Comparison of ENCODE assay signal across 8 cellular contexts in the genomic region with DNA sequence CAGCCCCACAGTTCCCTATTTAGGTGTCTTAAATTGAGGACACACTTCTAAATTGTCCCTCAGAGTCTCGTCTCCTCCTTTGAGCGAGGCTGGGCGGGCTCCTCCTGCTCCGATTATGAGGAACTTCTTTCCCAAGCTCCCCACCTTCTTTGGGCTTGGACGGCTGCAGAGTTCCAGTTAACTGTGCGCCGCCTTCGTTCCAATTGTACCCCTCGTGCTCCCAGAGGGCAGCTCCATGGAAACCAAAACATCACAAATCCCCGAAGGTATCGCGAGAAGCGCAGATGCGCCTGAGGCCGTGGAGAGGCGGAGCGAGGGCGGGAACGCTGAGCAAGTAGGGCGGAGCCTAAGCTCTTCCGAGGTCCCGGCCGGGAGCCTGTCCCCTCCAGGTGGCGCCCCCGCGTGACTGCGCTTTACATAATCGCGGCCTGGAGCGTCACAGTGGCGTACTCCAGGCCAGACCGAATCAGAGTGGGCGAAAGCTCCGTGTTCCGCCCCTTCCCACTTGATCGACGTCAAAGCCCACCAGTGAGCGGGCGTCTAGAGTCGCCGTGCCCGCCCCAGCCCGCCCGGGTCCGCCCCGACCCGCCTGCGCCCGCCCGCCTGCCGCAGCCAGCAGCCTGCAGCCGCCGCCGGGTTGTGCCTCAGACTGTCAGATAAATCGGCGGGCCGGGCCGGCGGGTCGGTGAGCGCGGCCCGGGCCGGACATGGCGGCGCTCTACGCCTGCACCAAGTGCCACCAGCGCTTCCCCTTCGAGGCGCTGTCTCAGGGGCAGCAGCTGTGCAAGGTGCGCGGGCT. TPM values are rescaled to one million over a fixed set of nuclear protein-coding genes. Genes with fewer than 3 reads are reported as not detected.
DNase-seq lines count a peak whose midpoint lies in the region; ATAC-seq, FAIRE-seq and TF ChIP-seq lines count a peak whose summit lies in the region.

A gene (plus strand): TSS at position 588 of the 799 bp plus-strand sequence. CDS start 120 bp downstream, at position 708.

- H3K79me2 ChIP-seq in HepG2 (ENCODE audit: insufficient read depth, low read length), result peaks cover 7% of the 10 kb centered on the region

- intact Hi-C loops in CD4-positive, alpha-beta T cell (cut with DNase I, micrococcal nuclease), result loop anchor here (1.0 to 10.0 kb wide), 8 partner anchors 47 to 493 kb away; a partner anchor contains a TSS
- intact Hi-C loops in HepG2 (cut with micrococcal nuclease; ENCODE audit: unreplicated experiment), result loop anchor here (2.0 kb wide), 1 partner anchor 47 kb away; a partner anchor contains a TSS

- H3K9me3 ChIP-seq in CD4-positive, alpha-beta T cell (ENCODE audit: control insufficient read depth, low read length), result no peaks in the 10 kb centered on the region
- H3K9me3 ChIP-seq in HepG2 (ENCODE audit: low read length), result no peaks in the 10 kb centered on the region

- H3K4me1 ChIP-seq in HepG2 (ENCODE audit: insufficient read depth, low read length), result peaks cover 33% of the 10 kb centered on the region

- H3K27ac ChIP-seq in CD4-positive, alpha-beta T cell (ENCODE audit: low read depth, low read length), result peak within 1 kb of the TSS; percentile 82
- H3K27ac ChIP-seq in HepG2 (ENCODE audit: extremely low read length, insufficient read depth, low read length), result peak within 1 kb of the TSS; percentile 99

- CTCF ChIA-PET in CD4-positive, alpha-beta T cell (lab: Charles Lee), result interaction anchor here (0.6 to 2.8 kb wide), 15 partner anchors 10 to 628 kb away, joined by 3 to 44 read pairs (median 4); a partner anchor contains a TSS
- CTCF ChIA-PET in HepG2 (lab: Yijun Ruan, JAX; ENCODE audit: low intra/inter-chr PET ratio, low total read pairs), result interaction anchor here (0.6 kb wide), 1 partner anchor 117 kb away, joined by 3 read pairs; no protein-coding TSS in a partner anchor

- 12% methylated on average over 14 of the region's 72 CpGs for WGBS in HepG2 (ENCODE audit: low lambda C conversion rate)

- TF ChIP-seq EP300 in HepG2 (IDR thresholded peaks at IDR 0.05; ENCODE audit: low read depth in 2 of 2, low read length in 2 of 2) (peak in 1 of 2 experiments; percentile 31; a peak in 1 of 4 replicates), HepG2 (CRISPR knock-in tag; IDR thresholded peaks at IDR 0.05; ENCODE audit: borderline replicate concordance) (peak; percentile 29; the same call in 1 of the 2 replicates)

- POLR2A ChIA-PET in CD4-positive, alpha-beta T cell (lab: Charles Lee), result interaction anchor here (0.7 to 1.9 kb wide), 31 partner anchors 12 to 1457 kb away, joined by 3 to 58 read pairs (median 4); a partner anchor contains a TSS
- POLR2A ChIA-PET in HepG2 (lab: Yijun Ruan, JAX), result interaction anchor here (0.6 to 2.0 kb wide), 16 partner anchors 12 to 780 kb away, joined by 3 to 27 read pairs (median 6); a partner anchor contains a TSS

- peaks cover 24% of the 10 kb centered on the region for H3K4me1 Mint-ChIP-seq in CD4-positive, alpha-beta T cell (ENCODE audit: low read depth)

- H3K36me3 Mint-ChIP-seq in CD4-positive, alpha-beta T cell (ENCODE audit: low read depth), result peaks cover 26% of the 10 kb centered on the region

- no peaks in the 10 kb centered on the region for H3K27me3 ChIP-seq in CD4-positive, alpha-beta T cell (ENCODE audit: control insufficient read depth, insufficient read depth, low read length)
- no peaks in the 10 kb centered on the region for H3K27me3 ChIP-seq in HepG2 (ENCODE audit: control insufficient read depth in 1 of 2, insufficient read depth in 2 of 2, low read length in 2 of 2)

- H2AFZ ChIP-seq in HepG2 (ENCODE audit: low read length), result peak within 1 kb of the TSS; percentile 4

- ATAC-seq in CD4-positive, alpha-beta T cell (ENCODE audit: poor library complexity), result peak; percentile 92
- ATAC-seq in GM19397 (IDR thresholded peaks at IDR 0.05; ENCODE audit: unreplicated experiment) (peak; percentile 95), HG03571 (IDR thresholded peaks at IDR 0.05; ENCODE audit: unreplicated experiment) (peak; percentile 95), HepG2 (peak; percentile 94)

- no peaks in the 10 kb centered on the region for H3K27me3 Mint-ChIP-seq in CD4-positive, alpha-beta T cell

- TF ChIP-seq CTCF in CD4-positive, alpha-beta T cell (IDR thresholded peaks at IDR 0.05), result peak; percentile 60
- TF ChIP-seq CTCF in HepG2 (CRISPR knock-in tag; IDR thresholded peaks at IDR 0.05), result peak; percentile 92

- peak; percentile 99 for DNase-seq in CD4-positive, alpha-beta T cell
- DNase-seq in NCI-H774 (lab: John Stamatoyannopoulos, UW) (peak; percentile 94), dermis blood vessel endothelial cell (peak; percentile 100), HepG2 (ENCODE audit: low spot score) (peak; percentile 97)
- peak; percentile 99 for DNase-seq in activated CD4-positive, alpha-beta T cell treated with anti-CD3 and anti-CD28 coated beads, Interleukin-2, amount 50 U/mL, for 4 hours
- DNase-seq in stimulated activated CD4-positive, alpha-beta T cell treated with anti-CD3 and anti-CD28 coated beads, Interleukin-4, amount 100 ng/mL, for 1 hour, result peak; percentile 99

- H3K4me2 ChIP-seq in HepG2 (ENCODE audit: low read depth, low read length), result peak within 1 kb of the TSS; percentile 88

- no peaks in the 10 kb centered on the region for H3K9me3 Mint-ChIP-seq in CD4-positive, alpha-beta T cell

- 0 out of 2 replicates have a peak, but pooled peaks have one; percentile 1 for TF ChIP-seq RAD21 in HepG2 (CRISPR knock-in tag; IDR thresholded peaks at IDR 0.05)

- H3K4me3 Mint-ChIP-seq in CD4-positive, alpha-beta T cell, result peak within 1 kb of the TSS; percentile 85

- no TSS peak for BruUV-seq in HepG2 (replicated peaks; lab: Mats Ljungman, UMichigan)

- in situ Hi-C loops in HepG2 (cut with HindIII; ENCODE audit: extremely low pct_ligation_motif_present, low pct_unique_long_range_greater_than_20kb), result no loop called here

- peak; percentile 95 for FAIRE-seq in HepG2 (lab: Jason Lieb, UNC)

- peak within 1 kb of the TSS; percentile 89 for H3K27ac Mint-ChIP-seq in CD4-positive, alpha-beta T cell

- TF ChIP-seq POLR2A in HepG2 (IDR thresholded peaks at IDR 0.05; ENCODE audit: insufficient read depth in 1 of 2, low read depth in 2 of 2, low read length in 2 of 2), result peak; percentile 57 to 70

- peak within 1 kb of the TSS; percentile 90 for H3K9ac ChIP-seq in HepG2 (ENCODE audit: insufficient read depth, low read depth, low read length)

- H4K20me1 ChIP-seq in HepG2 (ENCODE audit: insufficient read depth, low read length), result no peaks in the 10 kb centered on the region

- peak within 1 kb of the TSS; percentile 84 to 99 (median 91) for H3K4me3 ChIP-seq in HepG2 (replicated peaks in 1 of 3; ENCODE audit: insufficient read depth in 1 of 3, low read depth in 2 of 3, low read length in 3 of 3)

- peaks cover 1 to 3% of the 10 kb centered on the region in 2 experiments; a peak in 2 of 5 replicates for H3K36me3 ChIP-seq in HepG2 (replicated peaks in 1 of 2; ENCODE audit: control insufficient read depth in 1 of 2, insufficient read depth in 2 of 2, low read length in 2 of 2)

TF ChIP-seq in HepG2, 621 proteins besides CTCF, POLR2A, EP300 and RAD21 (continues in another document):
- TF ChIP-seq TBX2 (CRISPR knock-in tag; IDR thresholded peaks at IDR 0.05; ENCODE audit: borderline replicate concordance), result peak; percentile 18; the same call in 1 of the 2 replicates
- TF ChIP-seq, protein P1, sequence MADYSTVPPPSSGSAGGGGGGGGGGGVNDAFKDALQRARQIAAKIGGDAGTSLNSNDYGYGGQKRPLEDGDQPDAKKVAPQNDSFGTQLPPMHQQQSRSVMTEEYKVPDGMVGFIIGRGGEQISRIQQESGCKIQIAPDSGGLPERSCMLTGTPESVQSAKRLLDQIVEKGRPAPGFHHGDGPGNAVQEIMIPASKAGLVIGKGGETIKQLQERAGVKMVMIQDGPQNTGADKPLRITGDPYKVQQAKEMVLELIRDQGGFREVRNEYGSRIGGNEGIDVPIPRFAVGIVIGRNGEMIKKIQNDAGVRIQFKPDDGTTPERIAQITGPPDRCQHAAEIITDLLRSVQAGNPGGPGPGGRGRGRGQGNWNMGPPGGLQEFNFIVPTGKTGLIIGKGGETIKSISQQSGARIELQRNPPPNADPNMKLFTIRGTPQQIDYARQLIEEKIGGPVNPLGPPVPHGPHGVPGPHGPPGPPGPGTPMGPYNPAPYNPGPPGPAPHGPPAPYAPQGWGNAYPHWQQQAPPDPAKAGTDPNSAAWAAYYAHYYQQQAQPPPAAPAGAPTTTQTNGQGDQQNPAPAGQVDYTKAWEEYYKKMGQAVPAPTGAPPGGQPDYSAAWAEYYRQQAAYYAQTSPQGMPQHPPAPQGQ (CRISPR knock-in tag; IDR thresholded peaks at IDR 0.05; ENCODE audit: borderline replicate concordance), result no peak

RNA-seq across cellular contexts. Expression of the gene that starts here (rescaled TPM):
- 10 to 100 TPM; 26.0 to 28.7 TPM for total RNA-seq in CD4-positive, alpha-beta T cell
- total RNA-seq in dermis blood vessel endothelial cell, result 9.9 and 13.8 TPM in 2 replicates
- total RNA-seq in HepG2 (2016; rRNA removed; fragmentation: Illumina TruSeq; extraction: Trizol), result 15.7 and 18.8 TPM in 2 replicates
- total RNA-seq in HepG2 (2016; cell fraction: cytosol; rRNA removed; fragmentation: Illumina TruSeq; extraction: Trizol; ENCODE audit: low read depth), result 4.5 and 5.0 TPM in 2 replicates
- 15.9 and 19.6 TPM in 2 replicates for total RNA-seq in HepG2 (2016; cell fraction: insoluble cytoplasmic fraction; rRNA removed; fragmentation: Illumina TruSeq; extraction: Trizol)
- 11.5 and 13.7 TPM in 2 replicates for total RNA-seq in HepG2 (2016; cell fraction: membrane; rRNA removed; fragmentation: Illumina TruSeq; extraction: Trizol)
- total RNA-seq in HepG2 (2016; cell fraction: nucleus; rRNA removed; fragmentation: Illumina TruSeq; extraction: Trizol), result 9.9 and 11.7 TPM in 2 replicates
- 4.2 and 4.6 TPM in 2 replicates for polyA plus RNA-seq in HepG2 (2011; rRNA removed)
- 2.1 and 3.9 TPM in 2 replicates for polyA plus RNA-seq in HepG2 (2011; cell fraction: cytosol; rRNA removed)
- 4.1 and 5.8 TPM in 2 replicates for polyA plus RNA-seq in HepG2 (2011; cell fraction: nucleus; rRNA removed)
- polyA plus RNA-seq in HepG2 (2012), result 4.9 and 5.9 TPM in 2 replicates
- polyA plus RNA-seq in HepG2 (2016; cell fraction: cytosol; fragmentation: Illumina TruSeq; extraction: Trizol; ENCODE audit: low read depth), result 1.9 and 2.3 TPM in 2 replicates
- 11.7 and 12.5 TPM in 2 replicates for polyA plus RNA-seq in HepG2 (2016; cell fraction: insoluble cytoplasmic fraction; fragmentation: Illumina TruSeq; extraction: Trizol; ENCODE audit: low read depth)
- 2.9 and 4.4 TPM in 2 replicates for polyA plus RNA-seq in HepG2 (2016; cell fraction: membrane; fragmentation: Illumina TruSeq; extraction: Trizol; ENCODE audit: low read depth)
- polyA plus RNA-seq in HepG2 (2016; cell fraction: nucleus; fragmentation: Illumina TruSeq; extraction: Trizol; ENCODE audit: insufficient read depth, low read depth), result 14.7 and 19.0 TPM in 2 replicates
- polyA minus RNA-seq in HepG2 (2011; rRNA and poly(A)+ RNA removed; ENCODE audit: low replicate concordance), result 4.4 and 5.1 TPM in 2 replicates
- polyA minus RNA-seq in HepG2 (2011; cell fraction: cytosol; rRNA and poly(A)+ RNA removed), result 5.9 and 8.0 TPM in 2 replicates
- 10.9 and 18.0 TPM in 2 replicates for polyA minus RNA-seq in HepG2 (2011; cell fraction: nucleus; rRNA and poly(A)+ RNA removed)

Comparison
In these comparisons a context has a peak if more than half of its experiments do, and no peak if none do; other contexts are left out.
1. Peak in every context shown above with its lines: DNase-seq, ATAC-seq, H3K4me3 ChIP-seq and H3K27ac ChIP-seq.